Comparison of ENCODE assay signal across 7 cellular contexts in genomic region chr6:87700351-87700728, GRCh38. TPM values are rescaled to one million over a fixed set of nuclear protein-coding genes. Genes with fewer than 3 reads are reported as not detected.
DNase-seq lines count a peak whose midpoint lies in the region; ATAC-seq and TF ChIP-seq lines count a peak whose summit lies in the region.

No MANE protein-coding gene starts in this region.

- peak overlapping the region; percentile 97 for H3K27ac Mint-ChIP-seq in glutamatergic neuron (ENCODE audit: unreplicated experiment)

- H3K9me3 Mint-ChIP-seq in glutamatergic neuron (ENCODE audit: unreplicated experiment): peaks cover 20% of the 10 kb centered on the region

- peaks cover 14% of the 10 kb centered on the region for H3K27me3 Mint-ChIP-seq in glutamatergic neuron (ENCODE audit: unreplicated experiment)

- peak overlapping the region; percentile 92 for H3K4me2 ChIP-seq in skeletal muscle satellite cell (ENCODE audit: low read length)

- H3K9me3 ChIP-seq in HEK293 (ENCODE audit: control insufficient read depth, insufficient read depth, low read depth, low read length): no peaks in the 10 kb centered on the region
- H3K9me3 ChIP-seq in WERI-Rb-1 (ENCODE audit: severe bottlenecking): no peaks in the 10 kb centered on the region
- no peaks in the 10 kb centered on the region for H3K9me3 ChIP-seq in skeletal muscle satellite cell (replicated peaks; ENCODE audit: low read length)

- intact Hi-C loops in posterior vena cava (cut with DNase I): no loop called here

- H3K4me3 ChIP-seq in HEK293 (ENCODE audit: low read depth, low read length) (peak overlapping the region; percentile 93), WERI-Rb-1 (ENCODE audit: low read depth, low read length) (peak overlapping the region; percentile 92), skeletal muscle satellite cell (ENCODE audit: low read length) (peak overlapping the region; percentile 83)

- H3K4me1 ChIP-seq in HEK293 (ENCODE audit: control insufficient read depth, insufficient read depth, low read length) (peaks cover 15% of the 10 kb centered on the region), skeletal muscle satellite cell (ENCODE audit: control insufficient read depth, insufficient read depth, low read length) (peaks cover 30% of the 10 kb centered on the region)

- peak overlapping the region; percentile 96 for H3K9ac ChIP-seq in skeletal muscle satellite cell (ENCODE audit: low read depth, low read length)

- peak overlapping the region; percentile 97 for H3K27ac ChIP-seq in HEK293 (ENCODE audit: extremely low read depth, low read depth, low read length)
- H3K27ac ChIP-seq in WERI-Rb-1: peak overlapping the region; percentile 91

- CTCF ChIA-PET in HEK293 (lab: Yijun Ruan, JAX): interaction anchor here (1.0 kb wide), 1 partner anchor 13 kb away, joined by 11 read pairs; no protein-coding TSS in a partner anchor

- no peaks in the 10 kb centered on the region for H3K36me3 Mint-ChIP-seq in glutamatergic neuron (ENCODE audit: unreplicated experiment)

- peak overlapping the region; percentile 94 for H3K4me3 Mint-ChIP-seq in glutamatergic neuron (ENCODE audit: unreplicated experiment)

- no peak for DNase-seq in WERI-Rb-1
- no peak for DNase-seq in glutamatergic neuron
- no peak for DNase-seq in posterior vena cava (ENCODE audit: low spot score)
- DNase-seq in NCI-H146 treated with DMSO at 0.1 percent for 48 hours (lab: John Stamatoyannopoulos, UW; ENCODE audit: unreplicated experiment): no peak

- H3K27me3 ChIP-seq in WERI-Rb-1 (ENCODE audit: insufficient read depth, low read depth, severe bottlenecking) (no peaks in the 10 kb centered on the region), skeletal muscle satellite cell (ENCODE audit: control insufficient read depth, insufficient read depth, low read length) (no peaks in the 10 kb centered on the region)

- peaks cover 10% of the 10 kb centered on the region for H3K4me1 Mint-ChIP-seq in glutamatergic neuron (ENCODE audit: low read depth, unreplicated experiment)

- POLR2A ChIA-PET in HEK293 (lab: Yijun Ruan, JAX): interaction anchor here (0.7 kb wide), 1 partner anchor 14 kb away, joined by 6 read pairs; no protein-coding TSS in a partner anchor

- H3K36me3 ChIP-seq in HEK293 (ENCODE audit: control insufficient read depth in 2 of 2, insufficient read depth in 1 of 2, low read length in 2 of 2) (peaks cover 0 to 19% of the 10 kb centered on the region in 2 experiments; a peak in 1 of 3 replicates), WERI-Rb-1 (peaks cover 16% of the 10 kb centered on the region), skeletal muscle satellite cell (ENCODE audit: insufficient read depth, low read length) (peaks cover 2% of the 10 kb centered on the region)

- ATAC-seq in HG03175 (IDR thresholded peaks at IDR 0.05; ENCODE audit: unreplicated experiment): no peak

- no peak for TF ChIP-seq CTCF in HEK293 (tag by site-specific recombination; IDR thresholded peaks at IDR 0.05)
- TF ChIP-seq CTCF in WERI-Rb-1 (IDR thresholded peaks at IDR 0.05; ENCODE audit: low read depth, low read length): no peak
- no peak for TF ChIP-seq CTCF in glutamatergic neuron (IDR thresholded peaks at IDR 0.05; ENCODE audit: partially characterized antibody, unreplicated experiment)

TF ChIP-seq in HEK293, 187 proteins besides CTCF, POLR2A, EP300 and RAD21:
- TF ChIP-seq ZBTB48 (tag by site-specific recombination; IDR thresholded peaks at IDR 0.05) (0 out of 2 replicates have a peak, but pooled peaks have one; percentile 12), ZNF785 (tag by site-specific recombination; IDR thresholded peaks at IDR 0.05) (no peak), TCF7L2 (IDR thresholded peaks at IDR 0.05; ENCODE audit: borderline replicate concordance, low read depth, low read length) (0 out of 2 replicates have a peak, but pooled peaks have one; percentile 32)

RNA-seq across cellular contexts. Expression of gene AKIRIN2, which starts 1.7 kb away (rescaled TPM):
- total RNA-seq in glutamatergic neuron (ENCODE audit: unreplicated experiment) (167 TPM), posterior vena cava (10 to 100 TPM; 32.7 to 38.0 TPM)
- 15.5 and 17.3 TPM in 2 replicates for total RNA-seq in skeletal muscle satellite cell (2012; rRNA removed)
